In genomic region chr16:50972899-50973298, GRCh38 we compare ENCODE assay signal across 15 cellular contexts.
"Had no signal": no experiment of that assay in that cellular context is flagged by ENCODE, and none has a peak within 500 bp of the region (broad histone marks: within the 10 kb centered on the region; RNA-seq: fewer than 3 reads in every experiment).

No MANE protein-coding gene starts in this region.

- ATAC-seq: effector memory CD8-positive, alpha-beta T cell; gastrocnemius medialis; left cardiac atrium; left ventricle myocardium superior; naive thymus-derived CD4-positive, alpha-beta T cell; psoas muscle had no signal

- DNase-seq: effector memory CD8-positive, alpha-beta T cell; gastrocnemius medialis; glutamatergic neuron; left cardiac atrium; left ventricle myocardium superior; mesendoderm; naive thymus-derived CD4-positive, alpha-beta T cell; nephron progenitor cell; psoas muscle; sigmoid colon; stimulated activated CD4-positive, alpha-beta T cell treated with anti-CD3 and anti-CD28 coated beads, Interleukin-2, amount 100 ng/mL, for 24 hours; stimulated activated naive CD4-positive, alpha-beta T cell treated with Interleukin-2 at 50 U/mL for 16 hours; thyroid gland; upper lobe of left lung; uterus had no signal
